ENCODE assay signal across 19 cellular contexts in genomic region chr4:8577046-8577445, GRCh38. TPM values are rescaled to one million over a fixed set of nuclear protein-coding genes. Genes with fewer than 3 reads are reported as not detected.
A peak's percentile ranks its signal among the peaks of the same experiment; 100 is the strongest.
DNase-seq lines count a peak whose midpoint lies in the region; ATAC-seq and TF ChIP-seq lines count a peak whose summit lies in the region.
"Had no signal": no experiment of that assay in that cellular context is flagged by ENCODE, and none has a peak within 500 bp of the region (broad histone marks: within the 10 kb centered on the region; RNA-seq: fewer than 3 reads in every experiment).

No MANE protein-coding gene starts in this region.

- DNase-seq in activated T-cell treated with anti-CD3 and anti-CD28 coated beads, Interleukin-2, amount 50 U/mL, for 1 hour, result peak; percentile 0
- DNase-seq in activated T-cell treated with anti-CD3 and anti-CD28 coated beads, Interleukin-2, amount 50 U/mL, for 48 hours, result no peak
- DNase-seq in PC-9, result no peak
- peak; percentile 51 for DNase-seq in mesenteric fat pad (ENCODE audit: low spot score)
- DNase-seq in sigmoid colon, result peak; percentile 56
- no peak for DNase-seq in NCI-H2227 (lab: John Stamatoyannopoulos, UW; ENCODE audit: unreplicated experiment)
- DNase-seq in osteocyte (ENCODE audit: extremely low spot score, unreplicated experiment), result no peak
- DNase-seq: AML-193; CD4-positive, alpha-beta T cell; GOT3; IMR-90 had no signal

- no peaks in the 10 kb centered on the region for H4K20me1 ChIP-seq in PC-9 (ENCODE audit: insufficient read depth)

- no peaks in the 10 kb centered on the region for H3K9me3 Mint-ChIP-seq in osteocyte (ENCODE audit: unreplicated experiment)
- H3K9me3 Mint-ChIP-seq: CD4-positive, alpha-beta T cell had no signal

- intact Hi-C loops in PC-9 (cut with micrococcal nuclease; ENCODE audit: unreplicated experiment), result no loop called here
- intact Hi-C loops in sigmoid colon (cut with DNase I), result no loop called here

- H3F3A ChIP-seq in PC-9 (ENCODE audit: insufficient read depth, low read depth), result peaks cover 13% of the 10 kb centered on the region; the same call in 1 of the 2 replicates

- H3K36me3 Mint-ChIP-seq in osteocyte (ENCODE audit: unreplicated experiment), result no peaks in the 10 kb centered on the region

- 71 to 72% methylated on average over 8 of the region's 8 CpGs for WGBS in sigmoid colon, 2 donors

- H3K4me3 ChIP-seq in PC-9, result no peak overlapping the region
- H3K4me3 ChIP-seq in sigmoid colon, result no peak overlapping the region
- H3K4me3 ChIP-seq: A549, HAP-1 had no signal

- no peak for TF ChIP-seq CTCF in PC-9 (conservative IDR thresholded peaks at IDR 0.05)
- no peak for TF ChIP-seq CTCF in sigmoid colon (IDR thresholded peaks at IDR 0.05)
- no peak for TF ChIP-seq CTCF in osteocyte (IDR thresholded peaks at IDR 0.05)

- TSS peak; percentile 27 for BruUV-seq in PC-9 (replicated peaks; lab: Mats Ljungman, UMichigan)

- TF ChIP-seq EP300 in sigmoid colon (IDR thresholded peaks at IDR 0.05), result no peak

- H3K9me2 ChIP-seq in PC-9 (ENCODE audit: insufficient read depth), result no peaks in the 10 kb centered on the region

- H3K27ac ChIP-seq in PC-9 (no peak overlapping the region), sigmoid colon (no peak overlapping the region)
- H3K27ac ChIP-seq: 22Rv1, A549, C4-2B, HL-60 had no signal

- no peak for ATAC-seq in GM18909 (IDR thresholded peaks at IDR 0.05; ENCODE audit: poor library complexity, unreplicated experiment)
- ATAC-seq: A549 had no signal

- H3K4me2 ChIP-seq in PC-9, result no peak overlapping the region
- H3K4me2 ChIP-seq: A549 had no signal

- H3K36me3 ChIP-seq in PC-9 (ENCODE audit: low read depth) (no peaks in the 10 kb centered on the region), sigmoid colon (no peaks in the 10 kb centered on the region)
- H3K36me3 ChIP-seq: HAP-1 had no signal

- no peaks in the 10 kb centered on the region for H3K9me3 ChIP-seq in PC-9 (ENCODE audit: insufficient read depth, low read depth)
- H3K9me3 ChIP-seq in sigmoid colon, result no peaks in the 10 kb centered on the region
- H3K9me3 ChIP-seq: A549, Caco-2, HAP-1 had no signal

- peaks cover 28% of the 10 kb centered on the region for H3K27me3 Mint-ChIP-seq in osteocyte (ENCODE audit: unreplicated experiment)

- no peak overlapping the region for H3K27ac Mint-ChIP-seq in osteocyte (ENCODE audit: unreplicated experiment)
- H3K27ac Mint-ChIP-seq: CD4-positive, alpha-beta T cell had no signal

- POLR2A ChIA-PET in PC-9 (lab: Charles Lee; ENCODE audit: unreplicated experiment), result interaction anchor here (0.7 kb wide), 1 partner anchor 621 kb away, joined by 9 read pairs; no protein-coding TSS in a partner anchor

- H3K79me2 ChIP-seq in PC-9 (ENCODE audit: low read depth), result no peaks in the 10 kb centered on the region

- peaks cover 5% of the 10 kb centered on the region for H3K4me1 Mint-ChIP-seq in osteocyte (ENCODE audit: unreplicated experiment)

- no peak for TF ChIP-seq POLR2A in sigmoid colon (IDR thresholded peaks at IDR 0.05)

- H3K4me1 ChIP-seq in PC-9 (replicated peaks; ENCODE audit: insufficient read depth) (peaks cover 15% of the 10 kb centered on the region), sigmoid colon (peaks cover 0 to 8% (median 0%) of the 10 kb centered on the region in 4 donors)
- H3K4me1 ChIP-seq: A549, HAP-1 had no signal

- H2AFZ ChIP-seq in PC-9, result no peak overlapping the region

- no peak overlapping the region for H3K4me3 Mint-ChIP-seq in osteocyte (ENCODE audit: unreplicated experiment)
- H3K4me3 Mint-ChIP-seq: CD4-positive, alpha-beta T cell had no signal

- CTCF ChIA-PET in PC-9 (lab: Charles Lee), result no interaction called here

- H3K27me3 ChIP-seq in PC-9 (ENCODE audit: insufficient read depth, low read depth) (no peaks in the 10 kb centered on the region), sigmoid colon (peaks cover 23 to 34% (median 31%) of the 10 kb centered on the region in 3 donors)

RNA-seq across cellular contexts. Expression of gene GPR78, which starts 3.1 kb away (rescaled TPM):
- total RNA-seq in PC-9 (2021) (56.6 and 68.2 TPM in 2 replicates), mesenteric fat pad (not detected), sigmoid colon (under 1 TPM in 1 of 4 donors, not detected in 3; 0.28 TPM), osteocyte (0.26 and 0.54 TPM in 2 replicates)
- polyA plus RNA-seq in sigmoid colon, result under 1 TPM in 1 of 3 donors, not detected in 2; 0.04 TPM
- total RNA-seq: CD4-positive, alpha-beta T cell; HT1080 had no signal

RNA-seq across cellular contexts. Expression of gene CPZ, which starts 15.5 kb away (rescaled TPM):
- total RNA-seq in PC-9 (2021) (9.1 and 12.1 TPM in 2 replicates), mesenteric fat pad (9.7 TPM), sigmoid colon (1 to 10 TPM in 3 of 4 donors, under 1 TPM in 1; 0.54 to 8.3 (median 3.0) TPM), osteocyte (10.3 and 10.7 TPM in 2 replicates)
- polyA plus RNA-seq in sigmoid colon, result 1 to 10 TPM in 2 of 3 donors, under 1 TPM in 1; 0.46 to 2.4 (median 1.8) TPM
- total RNA-seq: CD4-positive, alpha-beta T cell; HT1080 had no signal

Comparison
In these comparisons a context has a peak if more than half of its experiments do, and no peak if none do; other contexts are left out.
1. DNase-seq: peak in activated T-cell treated with anti-CD3 and anti-CD28 coated beads, Interleukin-2, amount 50 U/mL, for 1 hour (single experiment), mesenteric fat pad (single experiment) and sigmoid colon (single experiment); none in activated T-cell treated with anti-CD3 and anti-CD28 coated beads, Interleukin-2, amount 50 U/mL, for 48 hours (0 of 2), PC-9 (0 of 2), NCI-H2227 (single experiment) and osteocyte (single experiment).
2. RNA of gene GPR78, which starts 3.1 kb away (total RNA-seq): 56.6 to 68.2 TPM in PC-9; 0.26 to 0.54 TPM in osteocyte, not detected in mesenteric fat pad (single experiment) and 0.28 TPM in sigmoid colon; every median in the first group is over 10 times any median in the second.